In genomic region chr4:182938213-182938645, GRCh38 we compare ENCODE assay signal across 8 cellular contexts. TPM values are rescaled to one million over a fixed set of nuclear protein-coding genes. Genes with fewer than 3 reads are reported as not detected.
A peak's percentile ranks its signal among the peaks of the same experiment; 100 is the strongest.
DNase-seq lines count a peak whose midpoint lies in the region; ATAC-seq, FAIRE-seq and TF ChIP-seq lines count a peak whose summit lies in the region.

No MANE protein-coding gene starts in this region.

- no peak overlapping the region for H3K4me3 Mint-ChIP-seq in activated T-helper 17 cell treated with anti-CD3 and anti-CD28 coated beads, Interleukin-2, amount 50 U/mL, for 72 hours

- H3K9me3 Mint-ChIP-seq in activated T-helper 17 cell treated with anti-CD3 and anti-CD28 coated beads, Interleukin-2, amount 50 U/mL, for 72 hours: no peaks in the 10 kb centered on the region

- WGBS in pancreas, 2 donors: 6 to 13% methylated on average over 14 of the region's 14 CpGs

- ATAC-seq in GM21390 (IDR thresholded peaks at IDR 0.05; ENCODE audit: unreplicated experiment) (peak; percentile 97), HG03575 (IDR thresholded peaks at IDR 0.05; ENCODE audit: extremely low read depth, insufficient number of reproducible peaks, low FRiP score, unreplicated experiment) (peak; percentile 65), foreskin keratinocyte (peak; percentile 97), pancreas (peak; percentile 98 to 100 (median 100))
- ATAC-seq in activated T-helper 17 cell treated with anti-CD3 and anti-CD28 coated beads, Interleukin-2, amount 50 U/mL, for 72 hours (replicated peaks): peak; percentile 99

- peaks cover 16% of the 10 kb centered on the region for H3K27me3 Mint-ChIP-seq in activated T-helper 17 cell treated with anti-CD3 and anti-CD28 coated beads, Interleukin-2, amount 50 U/mL, for 72 hours

- H3K36me3 Mint-ChIP-seq in activated T-helper 17 cell treated with anti-CD3 and anti-CD28 coated beads, Interleukin-2, amount 50 U/mL, for 72 hours (ENCODE audit: low read depth): no peaks in the 10 kb centered on the region

- intact Hi-C loops in pancreas (cut with DNase I): loop anchor here in 1 of 3 donors (5.0 kb wide), 1 partner anchor 324 kb away; no protein-coding TSS in a partner anchor

- no peaks in the 10 kb centered on the region for H3K36me3 ChIP-seq in pancreas

- peak; percentile 73 for DNase-seq in DMS53 (lab: John Stamatoyannopoulos, UW)
- peak; percentile 65 for DNase-seq in RPMI7951 (ENCODE audit: low read depth)
- peak in 1 of 2 donors; percentile 34 for DNase-seq in foreskin keratinocyte
- DNase-seq in pancreas: peak; percentile 59 to 87 (median 78)
- DNase-seq in ureter (ENCODE audit: low spot score): peak; percentile 78

- no peak overlapping the region for H3K27ac ChIP-seq in foreskin keratinocyte
- no peak overlapping the region for H3K27ac ChIP-seq in pancreas

- H3K4me1 ChIP-seq in foreskin keratinocyte: no peaks in the 10 kb centered on the region
- no peaks in the 10 kb centered on the region for H3K4me1 ChIP-seq in pancreas

- no peaks in the 10 kb centered on the region for H3K9me3 ChIP-seq in pancreas

- FAIRE-seq in pancreas (lab: Jason Lieb, UNC): no peak

- TF ChIP-seq CTCF in foreskin keratinocyte (conservative IDR thresholded peaks at IDR 0.05) (peak; percentile 93), pancreas (IDR thresholded peaks at IDR 0.05) (peak; percentile 68 to 89 (median 78))

- H3K4me1 Mint-ChIP-seq in activated T-helper 17 cell treated with anti-CD3 and anti-CD28 coated beads, Interleukin-2, amount 50 U/mL, for 72 hours: no peaks in the 10 kb centered on the region

- no peak overlapping the region for H3K4me3 ChIP-seq in pancreas

- H3K27me3 ChIP-seq in foreskin keratinocyte: peaks cover 14% of the 10 kb centered on the region
- H3K27me3 ChIP-seq in pancreas: no peaks in the 10 kb centered on the region

- H3K27ac Mint-ChIP-seq in activated T-helper 17 cell treated with anti-CD3 and anti-CD28 coated beads, Interleukin-2, amount 50 U/mL, for 72 hours: no peak overlapping the region

RNA-seq across cellular contexts. Expression of gene DCTD, which starts 21.0 kb away (rescaled TPM):
- 59.4 and 70.6 TPM in 2 replicates for total RNA-seq in RPMI7951 (2014; rRNA removed; shearing (Covaris generic))
- total RNA-seq in activated T-helper 17 cell treated with anti-CD3 and anti-CD28 coated beads, Interleukin-2, amount 50 U/mL, for 72 hours: 100 to 1,000 TPM in 1 of 2 donors, 10 to 100 TPM in 1; 81.0 to 125 TPM
- 78.4 and 79.8 TPM in 2 replicates for total RNA-seq in foreskin keratinocyte
- polyA plus RNA-seq in foreskin keratinocyte: 71.7 and 77.7 TPM in 2 replicates
- total RNA-seq in pancreas: 10 to 100 TPM; 42.0 to 65.2 (median 48.8) TPM
- polyA plus RNA-seq in pancreas: 10 to 100 TPM; 28.0 to 41.6 TPM
- total RNA-seq in ureter: 89.1 TPM
